Comparison of ENCODE assay signal across 8 cellular contexts in the genomic region with DNA sequence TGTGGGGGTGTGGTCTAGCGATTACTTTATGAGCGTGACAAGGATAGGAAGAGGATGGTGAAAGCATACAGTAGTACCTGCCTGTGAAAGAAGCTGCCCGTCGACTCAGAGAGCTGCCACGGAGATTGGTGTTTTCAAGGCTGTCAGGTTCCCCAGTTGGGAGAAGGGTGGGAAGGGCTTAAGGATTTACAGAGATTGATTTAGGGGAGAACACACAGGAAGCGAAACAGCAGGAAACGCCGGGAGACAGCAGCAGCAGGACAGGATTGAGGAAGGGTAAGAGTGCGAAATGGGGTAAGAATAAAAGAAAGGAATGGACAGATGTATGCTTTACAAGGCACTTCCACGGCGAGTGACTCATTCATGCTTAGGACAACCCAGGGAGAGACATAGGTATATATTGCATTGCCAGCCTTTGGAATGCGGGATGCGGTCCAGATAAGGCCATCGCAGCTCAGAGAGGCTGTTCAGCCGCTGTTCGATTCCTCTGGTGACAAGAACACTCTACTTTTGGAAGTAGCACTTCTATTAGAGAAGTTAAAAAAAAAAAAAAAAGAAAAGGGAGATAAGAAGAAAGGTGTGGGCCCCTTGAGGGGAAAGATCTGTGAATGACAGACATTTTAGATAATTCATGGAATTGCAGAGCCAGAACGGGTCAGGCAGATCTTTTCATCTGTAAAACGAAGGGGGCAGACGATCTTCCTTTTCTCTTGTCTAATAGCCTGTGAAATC. TPM values are rescaled to one million over a fixed set of nuclear protein-coding genes. Genes with fewer than 3 reads are reported as not detected.
A peak's percentile ranks its signal among the peaks of the same experiment; 100 is the strongest.
DNase-seq lines count a peak whose midpoint lies in the region; ATAC-seq and TF ChIP-seq lines count a peak whose summit lies in the region.

No MANE protein-coding gene starts in this region.

- peak overlapping the region; percentile 53 to 69 for H3K4me3 ChIP-seq in Panc1 (ENCODE audit: low read depth in 2 of 2, low read length in 2 of 2)
- peak overlapping the region; percentile 91 to 99 for H3K4me3 ChIP-seq in aorta (ENCODE audit: low read length in 2 of 2)

- H3K36me3 ChIP-seq in Panc1 (ENCODE audit: control insufficient read depth, insufficient read depth, low read length): no peaks in the 10 kb centered on the region; the same call in 1 of the 2 replicates
- H3K36me3 ChIP-seq in aorta (ENCODE audit: control insufficient read depth in 1 of 2, insufficient read depth in 2 of 2, low read length in 1 of 2): no peaks in the 10 kb centered on the region

- peak overlapping the region; percentile 86 for H3K27ac ChIP-seq in Panc1 (ENCODE audit: low read length)
- peak overlapping the region; percentile 93 for H3K27ac ChIP-seq in cingulate gyrus (ENCODE audit: low read depth, low read length)
- peak overlapping the region; percentile 78 to 82 for H3K27ac ChIP-seq in aorta (ENCODE audit: low read depth in 1 of 2, low read length in 2 of 2)

- peaks cover 33% of the 10 kb centered on the region for H3K4me1 Mint-ChIP-seq in mesothelial cell of epicardium

- POLR2A ChIA-PET in Panc1 (lab: Charles Lee): interaction anchor here (0.6 to 0.7 kb wide), 4 partner anchors 12 to 886 kb away, joined by 3 to 5 read pairs (median 4); no protein-coding TSS in a partner anchor

- H3K4me1 ChIP-seq in Panc1 (ENCODE audit: control insufficient read depth, insufficient read depth, low read length) (peaks cover 28% of the 10 kb centered on the region), aorta (ENCODE audit: control insufficient read depth in 1 of 2, insufficient read depth in 2 of 2, low read length in 2 of 2) (no peaks in the 10 kb centered on the region)

- ATAC-seq in Panc1 (peak; percentile 36), aorta (ENCODE audit: low FRiP score) (peak; percentile 4)

- no peaks in the 10 kb centered on the region for H3K27me3 ChIP-seq in Panc1 (ENCODE audit: control insufficient read depth, insufficient read depth, low read length)
- no peaks in the 10 kb centered on the region for H3K27me3 ChIP-seq in aorta (ENCODE audit: control insufficient read depth in 1 of 2, insufficient read depth in 2 of 2, low read length in 1 of 2)

- H3K9me3 Mint-ChIP-seq in mesothelial cell of epicardium: no peaks in the 10 kb centered on the region

- TF ChIP-seq CTCF in Panc1 (IDR thresholded peaks at IDR 0.05): no peak
- TF ChIP-seq CTCF in mesothelial cell of epicardium (IDR thresholded peaks at IDR 0.05; ENCODE audit: unreplicated experiment): no peak

- H3K4me3 Mint-ChIP-seq in mesothelial cell of epicardium: peak overlapping the region; percentile 89

- WGBS in aorta, 2 donors: 61 to 63% methylated on average over 19 of the region's 19 CpGs

- H3K27ac Mint-ChIP-seq in mesothelial cell of epicardium: peak overlapping the region; percentile 95

- CTCF ChIA-PET in Panc1 (lab: Charles Lee): no interaction called here

- H3K27me3 Mint-ChIP-seq in mesothelial cell of epicardium (ENCODE audit: low read depth): no peaks in the 10 kb centered on the region

- BruUV-seq in Panc1 (replicated peaks; lab: Mats Ljungman, UMichigan): no TSS peak

- in situ Hi-C loops in Panc1 (cut with HindIII; ENCODE audit: low pct_unique_long_range_greater_than_20kb, low sequenced_read_pairs): no loop called here

- DNase-seq in activated T-cell treated with anti-CD3 and anti-CD28 coated beads, Interleukin-2, amount 50 U/mL, for 1 hour: peak; percentile 27
- no peak for DNase-seq in activated T-cell treated with anti-CD3 and anti-CD28 coated beads for 4 hours
- no peak for DNase-seq in Panc1 (ENCODE audit: low read depth, low spot score)
- no peak for DNase-seq in mesothelial cell of epicardium (ENCODE audit: low spot score in 2 of 2, unreplicated experiment in 2 of 2)
- DNase-seq in aorta: peak in 1 of 2 donors; percentile 48
- no peak for DNase-seq in DMS114 treated with DMSO at 0.1 percent for 48 hours (lab: John Stamatoyannopoulos, UW; ENCODE audit: unreplicated experiment)
- DNase-seq in AML-193 (lab: John Stamatoyannopoulos, UW): no peak

- H3K36me3 Mint-ChIP-seq in mesothelial cell of epicardium: no peaks in the 10 kb centered on the region

- intact Hi-C loops in Panc1 (cut with micrococcal nuclease; ENCODE audit: unreplicated experiment): no loop called here
- intact Hi-C loops in aorta (cut with DNase I): loop anchor here in 1 of 2 donors (5.0 kb wide), 1 partner anchor 302 kb away; a partner anchor contains a TSS

- no peaks in the 10 kb centered on the region for H3K9me3 ChIP-seq in Panc1 (ENCODE audit: control insufficient read depth, insufficient read depth, low read depth, low read length)
- H3K9me3 ChIP-seq in aorta (ENCODE audit: control insufficient read depth, low read length): no peaks in the 10 kb centered on the region

RNA-seq across cellular contexts. Expression of a gene that starts 0.9 kb away (rescaled TPM):
- total RNA-seq in Panc1 (2021; ENCODE audit: unreplicated experiment) (24.6 TPM), mesothelial cell of epicardium (35.1 to 37.1 TPM (median 36.8 TPM) in 3 replicates), aorta (10 to 100 TPM; 41.6 to 68.1 TPM)
- polyA plus RNA-seq in Panc1 (2012; ENCODE audit: insufficient read length): 12.2 TPM
- 10 to 100 TPM in 1 of 2 donors, 1 to 10 TPM in 1; 6.5 to 11.8 TPM for polyA plus RNA-seq in aorta
